24 cellular contexts compared by ENCODE assay signal in the genomic region with DNA sequence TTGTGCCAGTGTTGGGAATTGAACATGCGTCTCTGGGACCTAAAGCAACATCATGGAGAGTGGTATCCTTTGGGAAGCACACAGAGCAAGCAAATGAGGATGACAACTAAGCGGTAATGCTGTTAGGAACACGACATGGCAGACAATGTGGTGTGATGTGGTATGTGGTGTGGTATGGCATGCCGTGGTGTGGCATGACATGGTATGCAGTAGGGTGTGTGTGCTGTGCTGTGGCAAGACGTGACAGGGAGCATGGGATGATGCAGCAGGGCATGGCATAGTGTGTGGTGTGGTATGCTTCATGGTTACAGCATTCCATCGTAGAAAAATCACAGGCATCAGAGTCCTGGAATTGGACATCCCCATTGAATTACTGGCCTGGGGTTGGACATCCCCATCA.
DNase-seq lines count a peak whose midpoint lies in the region; ATAC-seq, FAIRE-seq and TF ChIP-seq lines count a peak whose summit lies in the region.
"Had no signal": no experiment of that assay in that cellular context is flagged by ENCODE, and none has a peak within 500 bp of the region (broad histone marks: within the 10 kb centered on the region; RNA-seq: fewer than 3 reads in every experiment).

No MANE protein-coding gene starts in this region.

- peaks cover 17% of the 10 kb centered on the region for H3K27me3 Mint-ChIP-seq in stimulated activated memory B cell treated with anti-CD40 and anti-IgM and Interleukin-4, amounts not matched to agents 10 μg/mL and 1 μg/mL and 100 μg/mL, for 72 hours

- no peak overlapping the region for H2BK20ac ChIP-seq in H1 (ENCODE audit: low read length)

- no peak overlapping the region for H3K27ac ChIP-seq in H1 (ENCODE audit: low read depth, low read length)
- H3K27ac ChIP-seq in neuronal stem cell (replicated peaks; ENCODE audit: low read length): no peak overlapping the region
- H3K27ac ChIP-seq in upper lobe of right lung: no peak overlapping the region
- H3K27ac ChIP-seq in GM23248: no peak overlapping the region
- H3K27ac ChIP-seq: 22Rv1, BLaER1, C4-2B had no signal

- no peaks in the 10 kb centered on the region for H3F3A ChIP-seq in GM23248 (ENCODE audit: insufficient read depth)

- POLR2A ChIA-PET in H1 (lab: Charles Lee; ENCODE audit: partially characterized antibody): no interaction called here

- intact Hi-C loops in upper lobe of right lung (cut with DNase I): no loop called here

- no peak overlapping the region for H3K4ac ChIP-seq in H1 (replicated peaks; ENCODE audit: insufficient read length, low read depth, low read length)
- H3K4ac ChIP-seq in neuronal stem cell (ENCODE audit: low read length): no peak overlapping the region

- no peaks in the 10 kb centered on the region for H4K20me1 ChIP-seq in H1 (replicated peaks in 1 of 2; ENCODE audit: control insufficient read depth in 1 of 2, insufficient read depth in 2 of 2, low read length in 2 of 2)
- no peaks in the 10 kb centered on the region for H4K20me1 ChIP-seq in GM23248 (ENCODE audit: insufficient read depth)
- H4K20me1 ChIP-seq: BLaER1 had no signal

- TF ChIP-seq CTCF in H1 (IDR thresholded peaks at IDR 0.05; ENCODE audit: control extremely low read depth in 1 of 3, insufficient read depth in 1 of 3, low read depth in 1 of 3, low read length in 3 of 3) (no peak), upper lobe of right lung (IDR thresholded peaks at IDR 0.05) (no peak)

- H3K9me3 Mint-ChIP-seq in stimulated activated memory B cell treated with anti-CD40 and anti-IgM and Interleukin-4, amounts not matched to agents 10 μg/mL and 1 μg/mL and 100 μg/mL, for 72 hours: peaks cover 3% of the 10 kb centered on the region
- H3K9me3 Mint-ChIP-seq: CD4-positive, alpha-beta T cell; CD8-positive, alpha-beta memory T cell had no signal

- H2AK5ac ChIP-seq in H1 (ENCODE audit: low read depth, low read length): no peak overlapping the region
- H2AK5ac ChIP-seq in neuronal stem cell (ENCODE audit: low read depth, low read length): no peak overlapping the region

- H3K79me2 ChIP-seq in H1 (ENCODE audit: control insufficient read depth in 1 of 2, insufficient read depth in 2 of 2, low read length in 2 of 2) (no peaks in the 10 kb centered on the region), GM23248 (ENCODE audit: insufficient read depth) (no peaks in the 10 kb centered on the region)

- H3K18ac ChIP-seq in H1 (ENCODE audit: extremely low read depth, low read length): no peak overlapping the region
- no peak overlapping the region for H3K18ac ChIP-seq in neuronal stem cell (ENCODE audit: low read length)

- no peak overlapping the region for H3K27ac Mint-ChIP-seq in stimulated activated memory B cell treated with anti-CD40 and anti-IgM and Interleukin-4, amounts not matched to agents 10 μg/mL and 1 μg/mL and 100 μg/mL, for 72 hours
- H3K27ac Mint-ChIP-seq: B cell; CD4-positive, alpha-beta T cell; CD8-positive, alpha-beta memory T cell had no signal

- 88% methylated on average over 6 of the region's 6 CpGs; no CpG with 5 or more reads in 1 of the 2 experiments for WGBS in H1 (ENCODE audit: extremely low coverage in 1 of 2, insufficient coverage in 1 of 2, insufficient read length in 1 of 2, insufficient replicate concordance in 2 of 2, low coverage in 1 of 2, low lambda C conversion rate in 2 of 2, missing lambda C conversion rate in 1 of 2), 2 experiments
- WGBS in neuronal stem cell (ENCODE audit: extremely low coverage in 2 of 2, insufficient read length in 2 of 2, insufficient replicate concordance in 1 of 2), 2 donors: no CpG with 5 or more reads among the region's 6 CpGs
- WGBS in GM23248 (ENCODE audit: low coverage in 1 of 2, low lambda C conversion rate in 2 of 2, missing lambda C conversion rate in 2 of 2), 2 experiments: 52 to 66% methylated on average over 6 of the region's 6 CpGs

- H3K4me1 ChIP-seq in H1 (replicated peaks in 1 of 4; ENCODE audit: control insufficient read depth in 3 of 4, insufficient read depth in 4 of 4, low read length in 3 of 4): no peaks in the 10 kb centered on the region
- peaks cover 0 to 1% of the 10 kb centered on the region in 2 donors for H3K4me1 ChIP-seq in neuronal stem cell (ENCODE audit: control insufficient read depth in 2 of 2, insufficient read depth in 1 of 2, low read depth in 1 of 2, low read length in 2 of 2)
- H3K4me1 ChIP-seq in upper lobe of right lung: no peaks in the 10 kb centered on the region
- H3K4me1 ChIP-seq in GM23248 (ENCODE audit: insufficient read depth): no peaks in the 10 kb centered on the region
- H3K4me1 ChIP-seq: BLaER1 had no signal

- H4K8ac ChIP-seq in H1 (ENCODE audit: extremely low read depth, insufficient read depth, low read length) (no peak overlapping the region), neuronal stem cell (ENCODE audit: low read depth, low read length) (no peak overlapping the region)

- peak; percentile 99 for FAIRE-seq in HTR-8/SVneo (lab: Jason Lieb, UNC)
- FAIRE-seq in H1 (lab: Jason Lieb, UNC): no peak
- FAIRE-seq: A204.1, D721Med, GM12891, GM18507 had no signal

- no peaks in the 10 kb centered on the region; a peak in 1 of 7 replicates for H3K27me3 ChIP-seq in H1 (replicated peaks in 1 of 4; ENCODE audit: control insufficient read depth in 3 of 4, extremely low read depth in 1 of 4, insufficient read depth in 3 of 4, low read length in 3 of 4)
- H3K27me3 ChIP-seq in neuronal stem cell (ENCODE audit: control insufficient read depth in 3 of 3, insufficient read depth in 3 of 3, low read depth in 1 of 3, low read length in 3 of 3): peaks cover 0 to 2% (median 0%) of the 10 kb centered on the region in 3 experiments
- no peaks in the 10 kb centered on the region for H3K27me3 ChIP-seq in upper lobe of right lung
- H3K27me3 ChIP-seq in GM23248 (replicated peaks; ENCODE audit: insufficient read depth): no peaks in the 10 kb centered on the region
- H3K27me3 ChIP-seq: BLaER1 had no signal

- H4K91ac ChIP-seq in H1 (replicated peaks; ENCODE audit: insufficient read length, low read length) (peak overlapping the region; percentile 42), neuronal stem cell (ENCODE audit: low read depth, low read length, poor library complexity) (no peak overlapping the region)

- no peak for TF ChIP-seq EP300 in H1 (IDR thresholded peaks at IDR 0.05; ENCODE audit: borderline replicate concordance in 1 of 2, low read depth in 2 of 2, low read length in 2 of 2)

- no peaks in the 10 kb centered on the region for H3K9me2 ChIP-seq in GM23248 (ENCODE audit: insufficient read depth)

- H2AFZ ChIP-seq in H1 (ENCODE audit: low read length): no peak overlapping the region
- H2AFZ ChIP-seq in neuronal stem cell (ENCODE audit: low read length): no peak overlapping the region
- no peak overlapping the region for H2AFZ ChIP-seq in GM23248

- H3K56ac ChIP-seq in H1 (replicated peaks; ENCODE audit: insufficient read length, low read depth, low read length): no peak overlapping the region

- H4K5ac ChIP-seq in H1 (ENCODE audit: insufficient read length, low read depth, low read length): no peak overlapping the region

- H3K9me3 ChIP-seq in H1 (ENCODE audit: insufficient read depth in 2 of 2, low read depth in 1 of 2, low read length in 1 of 2) (no peaks in the 10 kb centered on the region), neuronal stem cell (replicated peaks in 1 of 2; ENCODE audit: control insufficient read depth in 2 of 2, insufficient read depth in 1 of 2, low read depth in 1 of 2, low read length in 2 of 2) (peaks cover 0 to 3% of the 10 kb centered on the region in 2 donors), upper lobe of right lung (no peaks in the 10 kb centered on the region), GM23248 (ENCODE audit: low read depth) (no peaks in the 10 kb centered on the region)
- H3K9me3 ChIP-seq: BLaER1 had no signal

- H2BK120ac ChIP-seq in H1 (replicated peaks; ENCODE audit: low read depth, low read length) (no peak overlapping the region), neuronal stem cell (ENCODE audit: low read depth, low read length) (no peak overlapping the region)

- H3K36me3 ChIP-seq in H1 (ENCODE audit: control insufficient read depth in 2 of 4, insufficient read depth in 4 of 4, low read length in 3 of 4) (no peaks in the 10 kb centered on the region), neuronal stem cell (replicated peaks in 1 of 2; ENCODE audit: control insufficient read depth in 2 of 2, insufficient read depth in 2 of 2, low read length in 2 of 2) (peaks cover 0 to 2% of the 10 kb centered on the region in 2 donors), upper lobe of right lung (no peaks in the 10 kb centered on the region), GM23248 (ENCODE audit: low read depth) (no peaks in the 10 kb centered on the region)
- H3K36me3 ChIP-seq: BLaER1 had no signal

- no peak overlapping the region for H2BK15ac ChIP-seq in H1 (ENCODE audit: low read length)
- no peak overlapping the region for H2BK15ac ChIP-seq in neuronal stem cell (ENCODE audit: low read length)

- no peak for TF ChIP-seq RAD21 in H1 (IDR thresholded peaks at IDR 0.05 in 1 of 2, conservative IDR thresholded peaks at IDR 0.05 in 1 of 2; ENCODE audit: low read depth in 2 of 2, low read length in 2 of 2)

- H3K4me3 Mint-ChIP-seq in stimulated activated memory B cell treated with anti-CD40 and anti-IgM and Interleukin-4, amounts not matched to agents 10 μg/mL and 1 μg/mL and 100 μg/mL, for 72 hours: no peak overlapping the region
- H3K4me3 Mint-ChIP-seq: B cell; CD4-positive, alpha-beta T cell; CD8-positive, alpha-beta memory T cell had no signal

- peak; percentile 34 for ATAC-seq in stimulated activated memory B cell treated with anti-CD40 and anti-IgM and Interleukin-4, amounts not matched to agents 10 μg/mL and 1 μg/mL and 100 μg/mL, for 72 hours
- ATAC-seq in upper lobe of right lung: no peak

- no peak overlapping the region; a peak in 1 of 7 replicates for H3K9ac ChIP-seq in H1 (replicated peaks in 1 of 4; ENCODE audit: extremely low read depth in 1 of 4, low read depth in 3 of 4, low read length in 3 of 4)
- H3K9ac ChIP-seq in neuronal stem cell (ENCODE audit: low read depth, low read length, poor library complexity): no peak overlapping the region
- no peak overlapping the region for H3K9ac ChIP-seq in GM23248
- H3K9ac ChIP-seq: BLaER1 had no signal

- H3K79me1 ChIP-seq in H1 (ENCODE audit: low read depth, low read length) (no peaks in the 10 kb centered on the region), neuronal stem cell (ENCODE audit: low read depth, low read length) (peaks cover 2% of the 10 kb centered on the region)

- no peaks in the 10 kb centered on the region for H3K23me2 ChIP-seq in H1 (ENCODE audit: low read depth, low read length)

- H3K23ac ChIP-seq in H1 (ENCODE audit: insufficient read length): no peak overlapping the region
- no peak overlapping the region for H3K23ac ChIP-seq in neuronal stem cell (ENCODE audit: low read depth, low read length, poor library complexity)

- DNase-seq in HTR-8/SVneo (ENCODE audit: insufficient read length, low spot score): no peak
- DNase-seq in H1 (ENCODE audit: low read depth in 1 of 2, low spot score in 2 of 2): no peak
- no peak for DNase-seq in neuronal stem cell (ENCODE audit: low spot score)
- no peak for DNase-seq in CD1c-positive myeloid dendritic cell (ENCODE audit: extremely low spot score)
- DNase-seq in DMS114 treated with DMSO at 0.1 percent for 48 hours (lab: John Stamatoyannopoulos, UW; ENCODE audit: unreplicated experiment): no peak
- no peak for DNase-seq in upper lobe of right lung
- DNase-seq in GM23248: no peak
- DNase-seq: CD4-positive, alpha-beta T cell; CD8-positive, alpha-beta memory T cell; DMS 273 treated with DMSO at 0.1 percent for 48 hours; DMS53; DMS79 treated with DMSO at 0.1 percent for 48 hours; GOT3; H7; HCEC 1CT had no signal

- TF ChIP-seq POLR2A in H1 (IDR thresholded peaks at IDR 0.05; ENCODE audit: control extremely low read depth in 1 of 2, low read depth in 2 of 2, low read length in 2 of 2): no peak

- H2BK12ac ChIP-seq in H1 (ENCODE audit: low read depth, low read length) (no peak overlapping the region), neuronal stem cell (ENCODE audit: low read length) (no peak overlapping the region)

- no peak overlapping the region for H3K4me2 ChIP-seq in H1 (ENCODE audit: insufficient read depth in 1 of 2, low read depth in 2 of 2, low read length in 2 of 2)
- H3K4me2 ChIP-seq in neuronal stem cell (ENCODE audit: insufficient read depth, low read length, poor library complexity, severe bottlenecking): no peak overlapping the region
- H3K4me2 ChIP-seq in GM23248 (ENCODE audit: unreplicated experiment): no peak overlapping the region
- H3K4me2 ChIP-seq: BLaER1 had no signal

- H3K14ac ChIP-seq in H1 (ENCODE audit: insufficient read length): no peak overlapping the region
- H3K14ac ChIP-seq in neuronal stem cell (ENCODE audit: low read length): peak overlapping the region; percentile 92

- H3K4me3 ChIP-seq in H1 (ENCODE audit: extremely low read depth in 1 of 4, insufficient read depth in 2 of 4, low read depth in 3 of 4, low read length in 4 of 4): no peak overlapping the region
- H3K4me3 ChIP-seq in neuronal stem cell (ENCODE audit: low read length in 2 of 2): peak overlapping the region in 1 of 2 donors; percentile 72
- no peak overlapping the region for H3K4me3 ChIP-seq in upper lobe of right lung
- H3K4me3 ChIP-seq in GM23248: no peak overlapping the region
- H3K4me3 ChIP-seq: BLaER1 had no signal

- in situ Hi-C loops in GM23248 (cut with MboI): no loop called here

- H2BK5ac ChIP-seq in H1 (ENCODE audit: low read depth, low read length): no peak overlapping the region
- H2BK5ac ChIP-seq in neuronal stem cell (ENCODE audit: low read length): no peak overlapping the region

- no peaks in the 10 kb centered on the region for H3K4me1 Mint-ChIP-seq in stimulated activated memory B cell treated with anti-CD40 and anti-IgM and Interleukin-4, amounts not matched to agents 10 μg/mL and 1 μg/mL and 100 μg/mL, for 72 hours
- H3K4me1 Mint-ChIP-seq: B cell; CD8-positive, alpha-beta memory T cell had no signal

- CTCF ChIA-PET in H1 (lab: Charles Lee; ENCODE audit: partially characterized antibody): no interaction called here

- no peaks in the 10 kb centered on the region for H3K36me3 Mint-ChIP-seq in stimulated activated memory B cell treated with anti-CD40 and anti-IgM and Interleukin-4, amounts not matched to agents 10 μg/mL and 1 μg/mL and 100 μg/mL, for 72 hours
- H3K36me3 Mint-ChIP-seq: CD8-positive, alpha-beta memory T cell had no signal
